In the genomic region with DNA sequence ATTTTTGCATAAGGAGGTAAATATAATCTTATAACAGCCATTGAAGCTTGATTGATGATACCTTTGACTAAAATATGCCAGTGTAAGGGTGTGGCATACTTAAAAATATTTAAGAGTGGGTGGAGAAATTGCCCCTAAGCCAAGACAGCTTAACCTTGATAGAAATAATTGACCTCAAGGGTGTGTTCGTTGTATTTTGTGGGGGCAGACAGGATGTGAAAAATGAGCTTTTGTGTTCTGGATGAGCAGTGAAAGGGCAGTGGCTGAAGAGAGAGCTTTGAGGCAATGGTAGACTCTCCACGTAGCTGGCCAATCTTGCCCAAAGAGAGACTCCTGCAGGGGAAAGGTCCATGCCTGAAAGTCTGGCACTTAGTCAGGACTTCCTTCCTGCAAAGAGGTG, we compare ENCODE assay signal across 21 cellular contexts.
"Had no signal": no experiment of that assay in that cellular context is flagged by ENCODE, and none has a peak within 500 bp of the region (broad histone marks: within the 10 kb centered on the region; RNA-seq: fewer than 3 reads in every experiment).

No MANE protein-coding gene starts in this region.

- H2AFZ ChIP-seq: hepatocyte had no signal

- H3K36me3 ChIP-seq: esophagus muscularis mucosa, tibial nerve had no signal

- H3K4me3 ChIP-seq: esophagus muscularis mucosa, hepatocyte, mucosa of descending colon, skin epidermis, tibial nerve had no signal

- H3K79me2 ChIP-seq: hepatocyte had no signal

- H3K27ac ChIP-seq: esophagus muscularis mucosa, hepatocyte, tibial nerve had no signal

- H3K27me3 ChIP-seq: esophagus muscularis mucosa, hepatocyte, tibial nerve had no signal

- DNase-seq: activated CD4-positive, alpha-beta T cell treated with anti-CD3 and anti-CD28 coated beads for 48 hours; activated CD8-positive, alpha-beta memory T cell treated with anti-CD3 and anti-CD28 coated beads, Interleukin-2, amount 50 U/mL, for 4 hours; activated CD8-positive, alpha-beta T cell treated with anti-CD3 and anti-CD28 coated beads for 36 hours; activated gamma-delta T cell; activated T-cell treated with anti-CD3 and anti-CD28 coated beads, Interleukin-2, amount 50 U/mL, for 72 hours; islet precursor cell; mucosa of descending colon; naive thymus-derived CD8-positive, alpha-beta T cell; posterior cingulate gyrus; retina; stimulated activated CD4-positive, alpha-beta T cell treated with anti-CD3 and anti-CD28 coated beads, Interleukin-15, amount 100 ng/mL, for 24 hours; stimulated activated CD4-positive, alpha-beta T cell treated with anti-CD3 and anti-CD28 coated beads, Interleukin-4, amount 100 ng/mL, for 1 hour; stimulated activated naive CD4-positive, alpha-beta T cell; T-helper 17 cell had no signal

- ATAC-seq: activated CD8-positive, alpha-beta T cell treated with anti-CD3 and anti-CD28 coated beads for 36 hours; activated naive CD4-positive, alpha-beta T cell treated with anti-CD3 and anti-CD28 coated beads, Interleukin-2, amount 50 U/mL, for 72 hours; activated T-cell treated with anti-CD3 and anti-CD28 coated beads, Interleukin-2, amount 50 U/mL, for 72 hours; left lobe of liver; mucosa of descending colon; naive thymus-derived CD8-positive, alpha-beta T cell; T-helper 17 cell; WTC11 had no signal

- H3K9me3 ChIP-seq: mucosa of descending colon had no signal

- H3K4me2 ChIP-seq: hepatocyte had no signal
